Comparison of ENCODE assay signal across 17 cellular contexts in genomic region chr11:42646959-42647358, GRCh38.
DNase-seq lines count a peak whose midpoint lies in the region; ATAC-seq and TF ChIP-seq lines count a peak whose summit lies in the region.
"Had no signal": no experiment of that assay in that cellular context is flagged by ENCODE, and none has a peak within 500 bp of the region (broad histone marks: within the 10 kb centered on the region; RNA-seq: fewer than 3 reads in every experiment).

No MANE protein-coding gene starts in this region.

- DNase-seq in GM23338 (ENCODE audit: low spot score): no peak
- DNase-seq in cerebellar cortex (ENCODE audit: low spot score): peak; percentile 15
- peak; percentile 24 for DNase-seq in esophagus muscularis mucosa (ENCODE audit: extremely low spot score)
- DNase-seq in progenitor cell of endocrine pancreas (ENCODE audit: low spot score, unreplicated experiment): no peak
- DNase-seq in sciatic nerve (ENCODE audit: low spot score): no peak
- DNase-seq in cortex of kidney (lab: John Stamatoyannopoulos, UW): no peak
- no peak for DNase-seq in activated CD4-positive, alpha-beta memory T cell treated with anti-CD3 and anti-CD28 coated beads, Interleukin-2, amount 10 ng/mL, durations not matched to agents 7 days and 5 days
- DNase-seq: Caco-2; CD4-positive, CD25-positive, alpha-beta regulatory T cell; CD8-positive, alpha-beta T cell; DMS153; DMS79 treated with DMSO at 0.1 percent for 48 hours; H9 had no signal

- H3K4me2 ChIP-seq in GM23338: no peak overlapping the region
- H3K4me2 ChIP-seq: BLaER1 had no signal

- H3F3A ChIP-seq in GM23338 (replicated peaks; ENCODE audit: low read depth): no peaks in the 10 kb centered on the region

- 47% methylated on average over 1 of the region's 1 CpG for WGBS in esophagus muscularis mucosa

- H3K4me3 ChIP-seq in GM23338 (no peak overlapping the region), esophagus muscularis mucosa (no peak overlapping the region)
- H3K4me3 ChIP-seq: BLaER1 had no signal

- H3K4me3 Mint-ChIP-seq in GM23338 (no peak overlapping the region), progenitor cell of endocrine pancreas (ENCODE audit: low read depth) (no peak overlapping the region)
- H3K4me3 Mint-ChIP-seq in activated CD4-positive, alpha-beta memory T cell treated with anti-CD3 and anti-CD28 coated beads, Interleukin-2, amount 10 ng/mL, durations not matched to agents 7 days and 5 days: no peak overlapping the region
- H3K4me3 Mint-ChIP-seq: B cell; CD4-positive, CD25-positive, alpha-beta regulatory T cell; CD8-positive, alpha-beta T cell; H9 had no signal

- TF ChIP-seq EP300 in esophagus muscularis mucosa (IDR thresholded peaks at IDR 0.05): no peak

- no peak overlapping the region for H3K27ac ChIP-seq in GM23338 (ENCODE audit: low read depth)
- no peak overlapping the region for H3K27ac ChIP-seq in esophagus muscularis mucosa (replicated peaks in 1 of 4)
- H3K27ac ChIP-seq: BLaER1, C4-2B had no signal

- no peaks in the 10 kb centered on the region for H4K20me1 ChIP-seq in GM23338 (replicated peaks; ENCODE audit: insufficient read depth)
- H4K20me1 ChIP-seq: BLaER1 had no signal

- H3K27ac Mint-ChIP-seq in GM23338 (no peak overlapping the region), progenitor cell of endocrine pancreas (peak overlapping the region; percentile 13)
- no peak overlapping the region for H3K27ac Mint-ChIP-seq in activated CD4-positive, alpha-beta memory T cell treated with anti-CD3 and anti-CD28 coated beads, Interleukin-2, amount 10 ng/mL, durations not matched to agents 7 days and 5 days
- H3K27ac Mint-ChIP-seq: B cell; CD4-positive, CD25-positive, alpha-beta regulatory T cell; CD8-positive, alpha-beta T cell; H9 had no signal

- TF ChIP-seq CTCF in GM23338 (conservative IDR thresholded peaks at IDR 0.05; ENCODE audit: low read depth in 2 of 2) (no peak), esophagus muscularis mucosa (IDR thresholded peaks at IDR 0.05) (no peak), progenitor cell of endocrine pancreas (IDR thresholded peaks at IDR 0.05; ENCODE audit: unreplicated experiment) (no peak)

- H3K4me1 ChIP-seq in GM23338 (ENCODE audit: insufficient read depth): no peaks in the 10 kb centered on the region
- no peaks in the 10 kb centered on the region for H3K4me1 ChIP-seq in esophagus muscularis mucosa
- H3K4me1 ChIP-seq: BLaER1, Caco-2 had no signal

- H3K4me1 Mint-ChIP-seq in GM23338 (peaks cover 2% of the 10 kb centered on the region; the same call in 2 of the 3 replicates), progenitor cell of endocrine pancreas (ENCODE audit: low read depth) (peaks cover 15% of the 10 kb centered on the region)
- no peaks in the 10 kb centered on the region for H3K4me1 Mint-ChIP-seq in activated CD4-positive, alpha-beta memory T cell treated with anti-CD3 and anti-CD28 coated beads, Interleukin-2, amount 10 ng/mL, durations not matched to agents 7 days and 5 days
- H3K4me1 Mint-ChIP-seq: B cell; CD4-positive, CD25-positive, alpha-beta regulatory T cell had no signal

- no peaks in the 10 kb centered on the region for H3K27me3 Mint-ChIP-seq in GM23338 (ENCODE audit: insufficient read depth, low read depth, poor library complexity)
- H3K27me3 Mint-ChIP-seq in progenitor cell of endocrine pancreas: no peaks in the 10 kb centered on the region
- H3K27me3 Mint-ChIP-seq in activated CD4-positive, alpha-beta memory T cell treated with anti-CD3 and anti-CD28 coated beads, Interleukin-2, amount 10 ng/mL, durations not matched to agents 7 days and 5 days: no peaks in the 10 kb centered on the region
- H3K27me3 Mint-ChIP-seq: B cell; CD4-positive, CD25-positive, alpha-beta regulatory T cell had no signal

- H2AFZ ChIP-seq in GM23338: 0 out of 2 replicates have a peak overlapping the region, but pooled peaks have one; percentile 32

- H3K36me3 Mint-ChIP-seq in GM23338 (ENCODE audit: low read depth): peaks cover 6% of the 10 kb centered on the region; the same call in 1 of the 3 replicates
- no peaks in the 10 kb centered on the region for H3K36me3 Mint-ChIP-seq in progenitor cell of endocrine pancreas (ENCODE audit: insufficient read depth)
- no peaks in the 10 kb centered on the region for H3K36me3 Mint-ChIP-seq in activated CD4-positive, alpha-beta memory T cell treated with anti-CD3 and anti-CD28 coated beads, Interleukin-2, amount 10 ng/mL, durations not matched to agents 7 days and 5 days (ENCODE audit: low read depth)
- H3K36me3 Mint-ChIP-seq: CD4-positive, CD25-positive, alpha-beta regulatory T cell; CD8-positive, alpha-beta T cell had no signal

- H3K27me3 ChIP-seq in GM23338 (ENCODE audit: insufficient read depth): no peaks in the 10 kb centered on the region
- H3K27me3 ChIP-seq in esophagus muscularis mucosa: peaks cover 0 to 4% (median 0%) of the 10 kb centered on the region in 4 donors
- H3K27me3 ChIP-seq: BLaER1 had no signal

- ATAC-seq in GM23338: no peak
- ATAC-seq in sciatic nerve: no peak
- ATAC-seq: CD8-positive, alpha-beta T cell; HCT116 had no signal

- no peaks in the 10 kb centered on the region for H3K36me3 ChIP-seq in GM23338 (ENCODE audit: insufficient read depth)
- H3K36me3 ChIP-seq in esophagus muscularis mucosa: no peaks in the 10 kb centered on the region
- H3K36me3 ChIP-seq: BLaER1 had no signal

- POLR2A ChIA-PET in activated CD4-positive, alpha-beta memory T cell treated with anti-CD3 and anti-CD28 coated beads, Interleukin-2, amount 10 ng/mL, durations not matched to agents 7 days and 5 days (lab: Charles Lee): no interaction called here

- H3K9me3 Mint-ChIP-seq in GM23338 (peaks cover 80% of the 10 kb centered on the region), progenitor cell of endocrine pancreas (ENCODE audit: low read depth) (no peaks in the 10 kb centered on the region)
- peaks cover 7% of the 10 kb centered on the region for H3K9me3 Mint-ChIP-seq in activated CD4-positive, alpha-beta memory T cell treated with anti-CD3 and anti-CD28 coated beads, Interleukin-2, amount 10 ng/mL, durations not matched to agents 7 days and 5 days
- H3K9me3 Mint-ChIP-seq: H9 had no signal

- no peak for TF ChIP-seq POLR2A in esophagus muscularis mucosa (IDR thresholded peaks at IDR 0.05; ENCODE audit: low read depth)

- no peaks in the 10 kb centered on the region for H3K9me3 ChIP-seq in esophagus muscularis mucosa
- H3K9me3 ChIP-seq: BLaER1, Caco-2 had no signal

- CTCF ChIA-PET in activated CD4-positive, alpha-beta memory T cell treated with anti-CD3 and anti-CD28 coated beads, Interleukin-2, amount 10 ng/mL, durations not matched to agents 7 days and 5 days (lab: Charles Lee): no interaction called here

- no peaks in the 10 kb centered on the region for H3K79me2 ChIP-seq in GM23338 (replicated peaks; ENCODE audit: insufficient read depth)

- intact Hi-C loops in esophagus muscularis mucosa (cut with DNase I): no loop called here
- intact Hi-C loops in sciatic nerve (cut with DNase I): no loop called here

- H3K9me2 ChIP-seq in GM23338 (ENCODE audit: insufficient read depth): no peaks in the 10 kb centered on the region

TF ChIP-seq in GM23338, 12 proteins besides CTCF, POLR2A, EP300 and RAD21 (continues in another document):
- TF ChIP-seq NANOG (IDR thresholded peaks at IDR 0.05; ENCODE audit: borderline replicate concordance): no peak
- TF ChIP-seq POLR2AphosphoS5 (IDR thresholded peaks at IDR 0.05; ENCODE audit: low read depth): no peak
- no peak for TF ChIP-seq STAT1 (IDR thresholded peaks at IDR 0.05; ENCODE audit: unreplicated experiment)
- TF ChIP-seq JUNB (IDR thresholded peaks at IDR 0.05; ENCODE audit: unreplicated experiment): no peak
- no peak for TF ChIP-seq ZNF331 (CRISPR knock-in tag; IDR thresholded peaks at IDR 0.05; ENCODE audit: low read depth)
- no peak for TF ChIP-seq ZNF114 (CRISPR knock-in tag; IDR thresholded peaks at IDR 0.05)
- TF ChIP-seq EZH2 (IDR thresholded peaks at IDR 0.05; ENCODE audit: low read depth, unreplicated experiment): no peak
- TF ChIP-seq ETS1 (IDR thresholded peaks at IDR 0.05): no peak
- no peak for TF ChIP-seq CREB1 (CRISPR knock-in tag; IDR thresholded peaks at IDR 0.05; ENCODE audit: low read depth)

Comparison
In these comparisons a context has a peak if more than half of its experiments do, and no peak if none do; other contexts are left out.
1. DNase-seq: peak in cerebellar cortex (single experiment) and esophagus muscularis mucosa (single experiment); none in GM23338 (single experiment), progenitor cell of endocrine pancreas (single experiment), sciatic nerve (single experiment), cortex of kidney (single experiment) and activated CD4-positive, alpha-beta memory T cell treated with anti-CD3 and anti-CD28 coated beads, Interleukin-2, amount 10 ng/mL, durations not matched to agents 7 days and 5 days (single experiment).